In genomic region chr19:7919681-7920519, GRCh38 we compare ENCODE assay signal across 1 cellular context.
TF ChIP-seq lines count a peak whose summit lies in the region.

TSS of gene SNAPC2 (plus strand) at chr19:7920338. CDS start at chr19:7920367, 29 bp downstream.

TF ChIP-seq in K562, 482 proteins besides CTCF, POLR2A, EP300 and RAD21 (continued from another document and continues in another):
- no peak for TF ChIP-seq FOXP4 (CRISPR knock-in tag; IDR thresholded peaks at IDR 0.05; ENCODE audit: borderline replicate concordance)
- peak; percentile 70 for TF ChIP-seq RBBP5 (IDR thresholded peaks at IDR 0.05; ENCODE audit: borderline replicate concordance, insufficient read depth, low read length, poor library complexity, severe bottlenecking)
- no peak for TF ChIP-seq TBL1XR1 (IDR thresholded peaks at IDR 0.05; ENCODE audit: low read length in 2 of 2)
- no peak; the same call in 1 of the 2 replicates for TF ChIP-seq NR2C1 (IDR thresholded peaks at IDR 0.05)
- TF ChIP-seq NR2C1 (tag; IDR thresholded peaks at IDR 0.05): peak; percentile 63; the same call in 1 of the 2 replicates
- TF ChIP-seq CTCFL (IDR thresholded peaks at IDR 0.05; ENCODE audit: borderline replicate concordance, insufficient read depth, low read depth, low read length, poor library complexity, severe bottlenecking): peak; percentile 93
- peak; percentile 85; the same call in 1 of the 2 replicates for TF ChIP-seq SIN3B (IDR thresholded peaks at IDR 0.05; ENCODE audit: low read depth)
- TF ChIP-seq GABPB2 (CRISPR knock-in tag; conservative IDR thresholded peaks at IDR 0.05): no peak
- no peak for TF ChIP-seq IRF2 (CRISPR knock-in tag; IDR thresholded peaks at IDR 0.05)
- no peak for TF ChIP-seq MED1 (CRISPR knock-in tag; IDR thresholded peaks at IDR 0.05; ENCODE audit: borderline replicate concordance)
- TF ChIP-seq MTA3 (IDR thresholded peaks at IDR 0.05; ENCODE audit: borderline replicate concordance): peak; percentile 99
- no peak for TF ChIP-seq SRSF1 (IDR thresholded peaks at IDR 0.05; ENCODE audit: low read depth, low read length)
- 0 out of 2 replicates have a peak, but pooled peaks have one; percentile 25 for TF ChIP-seq HMGXB4 (CRISPR knock-in tag; IDR thresholded peaks at IDR 0.05)
- no peak for TF ChIP-seq ZNF124 (CRISPR knock-in tag; IDR thresholded peaks at IDR 0.05)
- TF ChIP-seq GATAD2B (IDR thresholded peaks at IDR 0.05; ENCODE audit: borderline replicate concordance): no peak; the same call in 1 of the 2 replicates
- no peak for TF ChIP-seq ZZZ3 (IDR thresholded peaks at IDR 0.05)
- TF ChIP-seq PATZ1 (CRISPR knock-in tag; IDR thresholded peaks at IDR 0.05; ENCODE audit: borderline replicate concordance): no peak
- no peak for TF ChIP-seq XRCC5 (IDR thresholded peaks at IDR 0.05; ENCODE audit: low read depth, low read length)
- peak; percentile 62 for TF ChIP-seq ARID4B (CRISPR knock-in tag; IDR thresholded peaks at IDR 0.05)
- no peak for TF ChIP-seq TSHZ1 (CRISPR knock-in tag; IDR thresholded peaks at IDR 0.05)
- TF ChIP-seq BCOR (IDR thresholded peaks at IDR 0.05): peak; percentile 14; the same call in 1 of the 2 replicates
- TF ChIP-seq GABPA (tag; conservative IDR thresholded peaks at IDR 0.05; ENCODE audit: low read depth): peak; percentile 57; the same call in 1 of the 2 replicates
- TF ChIP-seq MAZ (CRISPR knock-in tag; conservative IDR thresholded peaks at IDR 0.05 in 1 of 2, IDR thresholded peaks at IDR 0.05 in 1 of 2): peak; percentile 65 to 75
- TF ChIP-seq CXXC5 (CRISPR knock-in tag; IDR thresholded peaks at IDR 0.05): peak; percentile 81
- TF ChIP-seq KDM5B (IDR thresholded peaks at IDR 0.05; ENCODE audit: insufficient replicate concordance, low read depth, low read length): peak; percentile 44
- peak; percentile 63 for TF ChIP-seq SUPT5H (IDR thresholded peaks at IDR 0.05)
- no peak for TF ChIP-seq ZBTB5 (IDR thresholded peaks at IDR 0.05)
- TF ChIP-seq FOSL1 (tag; conservative IDR thresholded peaks at IDR 0.05): no peak
- 0 out of 2 replicates have a peak, but pooled peaks have one; percentile 19 for TF ChIP-seq JUND (IDR thresholded peaks at IDR 0.05; ENCODE audit: borderline replicate concordance, low read depth, low read length)
- peak; percentile 25; the same call in 1 of the 3 replicates for TF ChIP-seq JUND (tag; IDR thresholded peaks at IDR 0.05; ENCODE audit: borderline replicate concordance, low read depth, low read length)
- no peak for TF ChIP-seq ZNF3 (CRISPR knock-in tag; IDR thresholded peaks at IDR 0.05)
- no peak for TF ChIP-seq ZNF280B (CRISPR knock-in tag; IDR thresholded peaks at IDR 0.05)
- TF ChIP-seq ZNF583 (CRISPR knock-in tag; IDR thresholded peaks at IDR 0.05): no peak
- peak; percentile 72 for TF ChIP-seq RB1 (IDR thresholded peaks at IDR 0.05; ENCODE audit: low read depth)
- TF ChIP-seq GATAD2A (IDR thresholded peaks at IDR 0.05): no peak
- TF ChIP-seq YBX1 (IDR thresholded peaks at IDR 0.05): no peak
- no peak for TF ChIP-seq CHD4 (IDR thresholded peaks at IDR 0.05; ENCODE audit: insufficient read depth, insufficient replicate concordance, low read depth, low read length, poor library complexity, severe bottlenecking)
- TF ChIP-seq TRIM28 (IDR thresholded peaks at IDR 0.05): no peak
- TF ChIP-seq POLR2AphosphoS5 (IDR thresholded peaks at IDR 0.05; ENCODE audit: control insufficient read depth, insufficient read depth, low read depth, low read length): no peak
- TF ChIP-seq ZNF133 (CRISPR knock-in tag; IDR thresholded peaks at IDR 0.05): no peak
